Comparison of ENCODE assay signal across 11 cellular contexts in the genomic region with DNA sequence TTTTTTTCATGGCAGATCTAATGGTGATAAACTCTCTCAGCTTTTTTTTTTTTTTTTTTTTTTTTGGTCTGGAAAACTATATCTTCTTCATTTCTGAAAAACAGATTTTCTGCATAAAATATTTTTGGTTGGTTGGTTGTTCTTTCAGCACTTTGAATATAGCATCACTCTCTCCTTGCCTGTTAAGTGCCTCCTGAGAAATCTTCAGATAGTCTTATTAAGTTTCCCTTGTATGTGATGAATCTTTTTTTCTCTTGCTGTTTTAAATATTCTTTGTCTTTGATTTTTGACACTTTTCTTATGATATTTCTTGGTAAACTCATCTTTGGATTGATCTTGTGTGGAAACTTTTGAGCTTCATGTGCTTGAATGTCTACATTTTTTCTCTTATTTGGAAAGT. TPM values are rescaled to one million over a fixed set of nuclear protein-coding genes. Genes with fewer than 3 reads are reported as not detected.
"Had no signal": no experiment of that assay in that cellular context is flagged by ENCODE, and none has a peak within 500 bp of the region (broad histone marks: within the 10 kb centered on the region; RNA-seq: fewer than 3 reads in every experiment).

No MANE protein-coding gene starts in this region.

- H3K9ac ChIP-seq: KMS-11 had no signal

- H3K4me3 ChIP-seq: K562 had no signal

- ATAC-seq: HepG2, K562 had no signal

- H3K4me2 ChIP-seq: KMS-11 had no signal

- DNase-seq: IMR-90, KBM-7, KG1 had no signal

- H3K4me1 Mint-ChIP-seq: IgD-negative memory B cell had no signal

- H3K27ac ChIP-seq: HL-60, KMS-11 had no signal

- H3K27ac Mint-ChIP-seq: IgD-negative memory B cell had no signal

- FAIRE-seq: HepG2, HTR-8/SVneo, K562 had no signal

- H3K27me3 Mint-ChIP-seq: IgD-negative memory B cell had no signal

RNA-seq across cellular contexts. Expression of a gene that starts 44.2 kb away (rescaled TPM):
- total RNA-seq: HepG2, HT-29, HT1080, IMR-90, K562 had no signal
- polyA plus RNA-seq: HepG2, IgD-negative memory B cell, IMR-90, K562 had no signal
